Comparison of ENCODE assay signal across 8 cellular contexts in genomic region chr2:96760036-96760985, GRCh38. TPM values are rescaled to one million over a fixed set of nuclear protein-coding genes. Genes with fewer than 3 reads are reported as not detected.
A peak's percentile ranks its signal among the peaks of the same experiment; 100 is the strongest.
DNase-seq lines count a peak whose midpoint lies in the region; ATAC-seq and TF ChIP-seq lines count a peak whose summit lies in the region.

CNNM4 (plus strand) TSS chr2:96760902; CDS start chr2:96761000, 98 bp downstream.

- no peaks in the 10 kb centered on the region for H3K9me3 Mint-ChIP-seq in chondrocyte (ENCODE audit: low read depth)

- H3K27ac Mint-ChIP-seq in chondrocyte (ENCODE audit: unreplicated experiment) = peak within 1 kb of the TSS; percentile 83

- peak; percentile 94 for TF ChIP-seq POLR2A in GM19193 (IDR thresholded peaks at IDR 0.05; ENCODE audit: extremely low read depth, insufficient read depth, insufficient read length)

- no peaks in the 10 kb centered on the region for H3K27me3 Mint-ChIP-seq in chondrocyte (ENCODE audit: low read depth)

- H3K4me1 Mint-ChIP-seq in chondrocyte (ENCODE audit: low read depth) = peaks cover 44% of the 10 kb centered on the region

- peak within 1 kb of the TSS; percentile 79 for H3K4me3 Mint-ChIP-seq in chondrocyte (ENCODE audit: unreplicated experiment)

- ATAC-seq in HG03432 (IDR thresholded peaks at IDR 0.05; ENCODE audit: unreplicated experiment) = peak; percentile 85

- TF ChIP-seq CTCF in chondrocyte (IDR thresholded peaks at IDR 0.05) = no peak

- no peaks in the 10 kb centered on the region for H3K36me3 Mint-ChIP-seq in chondrocyte (ENCODE audit: low read depth)

- peak; percentile 86 to 92 for DNase-seq in AML-193 (lab: John Stamatoyannopoulos, UW)
- peak; percentile 93 for DNase-seq in NCI-H460 (ENCODE audit: extremely low read depth, low read depth)
- peak; percentile 83 for DNase-seq in activated CD4-positive, alpha-beta T cell treated with anti-CD3 and anti-CD28 coated beads for 1 hour
- DNase-seq in chondrocyte (ENCODE audit: low spot score) = no peak
- DNase-seq in kidney tubule cell (ENCODE audit: low spot score) = peak; percentile 96
- DNase-seq in stimulated activated CD4-positive, alpha-beta T cell treated with anti-CD3 and anti-CD28 coated beads, Interleukin-1b, Interleukin-23, amount 100 ng/mL, for 1 hour (ENCODE audit: low read depth in 2 of 2) = peak; percentile 79 to 80

RNA-seq across cellular contexts. Expression of gene CNNM4, which starts in this region (rescaled TPM):
- total RNA-seq in NCI-H460 (2014; rRNA removed; shearing (Covaris generic)) = 7.6 and 9.1 TPM in 2 replicates
- 5.5 and 7.3 TPM in 2 replicates for polyA plus RNA-seq in NCI-H460 (2014; cell fraction: nucleus; rRNA removed)
- total RNA-seq in chondrocyte = 7.6 to 8.3 TPM (median 7.7 TPM) in 3 replicates
